Comparison of ENCODE assay signal across 19 cellular contexts in genomic region chr5:88741964-88742363, GRCh38.
A peak's percentile ranks its signal among the peaks of the same experiment; 100 is the strongest.
DNase-seq lines count a peak whose midpoint lies in the region; ATAC-seq, FAIRE-seq and TF ChIP-seq lines count a peak whose summit lies in the region.
"Had no signal": no experiment of that assay in that cellular context is flagged by ENCODE, and none has a peak within 500 bp of the region (broad histone marks: within the 10 kb centered on the region; RNA-seq: fewer than 3 reads in every experiment).

No MANE protein-coding gene starts in this region.

- H3K27ac Mint-ChIP-seq in activated CD4-positive, alpha-beta memory T cell treated with anti-CD3 and anti-CD28 coated beads, Interleukin-2, amount 10 ng/mL, durations not matched to agents 7 days and 5 days = no peak overlapping the region
- H3K27ac Mint-ChIP-seq in mesothelial cell of epicardium = no peak overlapping the region
- H3K27ac Mint-ChIP-seq: HFFc6; T-helper 1 cell treated with Interleukin-12 subunit alpha and Interleukin-12 subunit beta and Interleukin-4 antibody, amounts not matched to agents 30 μg/mL and 1 μg/mL, for 36 hours had no signal

- H3K4me1 Mint-ChIP-seq in activated CD4-positive, alpha-beta memory T cell treated with anti-CD3 and anti-CD28 coated beads, Interleukin-2, amount 10 ng/mL, durations not matched to agents 7 days and 5 days = no peaks in the 10 kb centered on the region
- H3K4me1 Mint-ChIP-seq in mesothelial cell of epicardium = peaks cover 10% of the 10 kb centered on the region

- H3K36me3 ChIP-seq in GM12878 (ENCODE audit: control insufficient read depth in 2 of 2, insufficient read depth in 2 of 2, low read length in 1 of 2) = peaks cover 0 to 45% of the 10 kb centered on the region in 2 experiments

- RAD21 ChIA-PET in GM12878 (lab: Charles Lee; ENCODE audit: unreplicated experiment) = interaction anchor here (1.2 to 24.9 kb wide), 4 partner anchors 8 to 81 kb away, joined by 4 to 594 read pairs (median 19); no protein-coding TSS in a partner anchor

- no peak for TF ChIP-seq RAD21 in GM12878 (IDR thresholded peaks at IDR 0.05; ENCODE audit: insufficient read depth, low read depth, low read length)

- H3K36me3 Mint-ChIP-seq in activated CD4-positive, alpha-beta memory T cell treated with anti-CD3 and anti-CD28 coated beads, Interleukin-2, amount 10 ng/mL, durations not matched to agents 7 days and 5 days (ENCODE audit: low read depth) = no peaks in the 10 kb centered on the region
- H3K36me3 Mint-ChIP-seq in mesothelial cell of epicardium = peaks cover 2% of the 10 kb centered on the region

- in situ Hi-C loops in GM12878 (cut with MboI) = no loop called here

- H3K4me3 ChIP-seq in GM12878 = no peak overlapping the region
- H3K4me3 ChIP-seq: SJSA1 had no signal

- no peaks in the 10 kb centered on the region for H3K27me3 ChIP-seq in GM12878 (replicated peaks in 1 of 2; ENCODE audit: control insufficient read depth in 2 of 2, insufficient read depth in 2 of 2, low read length in 1 of 2)
- H3K27me3 ChIP-seq: SJSA1 had no signal

- peaks cover 14% of the 10 kb centered on the region for H3K79me2 ChIP-seq in GM12878 (ENCODE audit: control insufficient read depth, insufficient read depth, low read length)

- H4K20me1 ChIP-seq in GM12878 (ENCODE audit: control insufficient read depth, insufficient read depth) = no peaks in the 10 kb centered on the region

- SMC1A ChIA-PET in GM12878 (lab: Charles Lee; ENCODE audit: uncharacterized antibody, unreplicated experiment) = interaction anchor here (1.1 to 22.4 kb wide), 3 partner anchors 9 to 85 kb away, joined by 3 to 591 read pairs (median 4); no protein-coding TSS in a partner anchor

- H3K4me2 ChIP-seq in GM12878 (ENCODE audit: control insufficient read depth, insufficient read depth) = no peak overlapping the region
- H3K4me2 ChIP-seq: KMS-11 had no signal

- no peak; a peak in 1 of 4 replicates for TF ChIP-seq EP300 in GM12878 (IDR thresholded peaks at IDR 0.05; ENCODE audit: borderline replicate concordance in 1 of 2, control insufficient read depth in 1 of 2, low read depth in 2 of 2, low read length in 2 of 2)

- H2AFZ ChIP-seq in GM12878 (ENCODE audit: control insufficient read depth, low read depth, low read length) = no peak overlapping the region

- peaks cover 32% of the 10 kb centered on the region for H3K4me1 ChIP-seq in GM12878 (ENCODE audit: control insufficient read depth, insufficient read depth, low read length)
- H3K4me1 ChIP-seq: SJSA1 had no signal

- no peak for TF ChIP-seq CTCF in GM12878 (IDR thresholded peaks at IDR 0.05 in 2 of 3, conservative IDR thresholded peaks at IDR 0.05 in 1 of 3; ENCODE audit: control insufficient read depth in 2 of 3, extremely low read depth in 1 of 3, insufficient read depth in 1 of 3, low read depth in 3 of 3, low read length in 3 of 3)
- TF ChIP-seq CTCF in mesothelial cell of epicardium (IDR thresholded peaks at IDR 0.05; ENCODE audit: unreplicated experiment) = no peak

- intact Hi-C loops in GM12878 (cut with micrococcal nuclease; ENCODE audit: unreplicated experiment) = no loop called here

- BruUV-seq in GM12878 (replicated peaks; lab: Mats Ljungman, UMichigan) = no TSS peak

- CTCF ChIA-PET in GM12878 (lab: Yijun Ruan, JAX) = interaction anchor here (0.5 to 3.6 kb wide), 5 partner anchors 9 to 148 kb away, joined by 3 to 25 read pairs (median 3); no protein-coding TSS in a partner anchor
- CTCF ChIA-PET in activated CD4-positive, alpha-beta memory T cell treated with anti-CD3 and anti-CD28 coated beads, Interleukin-2, amount 10 ng/mL, durations not matched to agents 7 days and 5 days (lab: Charles Lee) = no interaction called here

- no peak overlapping the region for H3K9ac ChIP-seq in GM12878 (ENCODE audit: control insufficient read depth, insufficient read depth, low read length)
- H3K9ac ChIP-seq: KMS-11 had no signal

- no peak for FAIRE-seq in GM12878 (lab: Jason Lieb, UNC)

- ATAC-seq in GM18868 (IDR thresholded peaks at IDR 0.05; ENCODE audit: unreplicated experiment) = peak; percentile 46
- ATAC-seq in HG02759 (IDR thresholded peaks at IDR 0.05; ENCODE audit: unreplicated experiment) = peak; percentile 38
- peak; percentile 48 for ATAC-seq in GM12878

- peaks cover 13% of the 10 kb centered on the region for H3K27me3 Mint-ChIP-seq in activated CD4-positive, alpha-beta memory T cell treated with anti-CD3 and anti-CD28 coated beads, Interleukin-2, amount 10 ng/mL, durations not matched to agents 7 days and 5 days
- no peaks in the 10 kb centered on the region for H3K27me3 Mint-ChIP-seq in mesothelial cell of epicardium (ENCODE audit: low read depth)

- peaks cover 3% of the 10 kb centered on the region; the same call in 1 of the 3 replicates for H3K9me3 ChIP-seq in GM12878 (replicated peaks; ENCODE audit: control insufficient read depth, insufficient read depth, low read length)
- H3K9me3 ChIP-seq: SJSA1 had no signal

- no peak for DNase-seq in GM12878 (ENCODE audit: low read depth, low spot score)
- DNase-seq in activated CD4-positive, alpha-beta memory T cell treated with anti-CD3 and anti-CD28 coated beads, Interleukin-2, amount 10 ng/mL, durations not matched to agents 7 days and 5 days = no peak
- DNase-seq in activated T-cell treated with anti-CD3 and anti-CD28 coated beads for 4 hours = no peak
- no peak for DNase-seq in mesothelial cell of epicardium (ENCODE audit: low spot score in 2 of 2, unreplicated experiment in 2 of 2)
- no peak for DNase-seq in COLO668 (lab: John Stamatoyannopoulos, UW; ENCODE audit: unreplicated experiment)
- DNase-seq: ACHN, DMS79 treated with DMSO at 0.1 percent for 48 hours, H7, HFFc6, NCI-H1436, NCI-H2029 treated with DMSO at 0.1 percent for 48 hours, NCI-H2171, NCI-H526 had no signal

- no peak overlapping the region for H3K4me3 Mint-ChIP-seq in activated CD4-positive, alpha-beta memory T cell treated with anti-CD3 and anti-CD28 coated beads, Interleukin-2, amount 10 ng/mL, durations not matched to agents 7 days and 5 days
- H3K4me3 Mint-ChIP-seq in mesothelial cell of epicardium = no peak overlapping the region
- H3K4me3 Mint-ChIP-seq: HFFc6; T-helper 1 cell treated with Interleukin-12 subunit alpha and Interleukin-12 subunit beta and Interleukin-4 antibody, amounts not matched to agents 30 μg/mL and 1 μg/mL, for 36 hours had no signal

- no peak for TF ChIP-seq POLR2A in GM12878 (IDR thresholded peaks at IDR 0.05; ENCODE audit: low read depth, low read length)

- 0% methylated on average over 1 of the region's 1 CpG for WGBS in GM12878 (ENCODE audit: insufficient coverage, insufficient replicate concordance, low lambda C conversion rate, missing lambda C conversion rate)

- no peaks in the 10 kb centered on the region for H3K9me3 Mint-ChIP-seq in activated CD4-positive, alpha-beta memory T cell treated with anti-CD3 and anti-CD28 coated beads, Interleukin-2, amount 10 ng/mL, durations not matched to agents 7 days and 5 days
- no peaks in the 10 kb centered on the region for H3K9me3 Mint-ChIP-seq in mesothelial cell of epicardium
- H3K9me3 Mint-ChIP-seq: HFFc6; T-helper 1 cell treated with Interleukin-12 subunit alpha and Interleukin-12 subunit beta and Interleukin-4 antibody, amounts not matched to agents 30 μg/mL and 1 μg/mL, for 36 hours had no signal

- POLR2A ChIA-PET in GM12878 (lab: Charles Lee) = interaction anchor here (1.1 to 1.6 kb wide), 2 partner anchors 12 to 79 kb away, joined by 3 read pairs; no protein-coding TSS in a partner anchor
- POLR2A ChIA-PET in activated CD4-positive, alpha-beta memory T cell treated with anti-CD3 and anti-CD28 coated beads, Interleukin-2, amount 10 ng/mL, durations not matched to agents 7 days and 5 days (lab: Charles Lee) = no interaction called here

- H3K27ac ChIP-seq in GM12878 (ENCODE audit: control insufficient read depth, insufficient read depth) = peak overlapping the region; percentile 65
- H3K27ac ChIP-seq: C4-2B, KMS-11, SJSA1 had no signal

TF ChIP-seq in GM12878, 131 proteins besides CTCF, POLR2A, EP300 and RAD21 (continues in another document):
- peak; percentile 63 for TF ChIP-seq RELA (IDR thresholded peaks at IDR 0.05; ENCODE audit: borderline replicate concordance, partially characterized antibody)
- TF ChIP-seq ATF3 (IDR thresholded peaks at IDR 0.05; ENCODE audit: borderline replicate concordance, extremely low read depth, low read depth, low read length) = no peak
- 0 out of 2 replicates have a peak, but pooled peaks have one; percentile 21 for TF ChIP-seq RUNX3 (IDR thresholded peaks at IDR 0.05; ENCODE audit: low read length)
- no peak for TF ChIP-seq NR2C2 (IDR thresholded peaks at IDR 0.05; ENCODE audit: borderline replicate concordance, control insufficient read depth, insufficient read length, low read depth)
- no peak for TF ChIP-seq IKZF2 (IDR thresholded peaks at IDR 0.05)
- no peak for TF ChIP-seq POLR2AphosphoS5 (IDR thresholded peaks at IDR 0.05; ENCODE audit: low read length)
- no peak for TF ChIP-seq CHD1 (IDR thresholded peaks at IDR 0.05; ENCODE audit: low read depth, low read length)
- TF ChIP-seq PKNOX1 (IDR thresholded peaks at IDR 0.05) = peak; percentile 32; the same call in 1 of the 2 replicates
- TF ChIP-seq NFIC (IDR thresholded peaks at IDR 0.05; ENCODE audit: low read depth, low read length) = 0 out of 2 replicates have a peak, but pooled peaks have one; percentile 45
- TF ChIP-seq TCF7 (IDR thresholded peaks at IDR 0.05; ENCODE audit: borderline replicate concordance) = no peak
